Comparison of ENCODE assay signal across 17 cellular contexts in genomic region chr4:139368990-139369389, GRCh38.
DNase-seq lines count a peak whose midpoint lies in the region; ATAC-seq, FAIRE-seq and TF ChIP-seq lines count a peak whose summit lies in the region.
"Had no signal": no experiment of that assay in that cellular context is flagged by ENCODE, and none has a peak within 500 bp of the region (broad histone marks: within the 10 kb centered on the region; RNA-seq: fewer than 3 reads in every experiment).

No MANE protein-coding gene starts in this region.

- H3K4me2 ChIP-seq in OCI-LY7 (ENCODE audit: low read length): no peak overlapping the region

- H3K79me2 ChIP-seq in OCI-LY7 (ENCODE audit: insufficient read depth, low read depth, low read length): peaks cover 8% of the 10 kb centered on the region; the same call in 1 of the 2 replicates

- H3K9me2 ChIP-seq in OCI-LY7 (ENCODE audit: insufficient read depth, low read length): no peaks in the 10 kb centered on the region

- H3K4me1 ChIP-seq in OCI-LY7 (ENCODE audit: insufficient read depth, low read length, poor library complexity, severe bottlenecking) (no peaks in the 10 kb centered on the region), pancreas (peaks cover 0 to 10% (median 10%) of the 10 kb centered on the region in 3 donors), thyroid gland (peaks cover 0 to 3% of the 10 kb centered on the region in 2 donors)
- H3K4me1 ChIP-seq: right lobe of liver had no signal

- peak; percentile 39 for FAIRE-seq in pancreas (lab: Jason Lieb, UNC)

- no peaks in the 10 kb centered on the region for H4K20me1 ChIP-seq in OCI-LY7 (ENCODE audit: insufficient read depth, low read length)

- H2AFZ ChIP-seq in OCI-LY7 (ENCODE audit: low read length): no peak overlapping the region
- H2AFZ ChIP-seq: GM23248 had no signal

- 21 to 22% methylated on average over 1 of the region's 1 CpG for WGBS in pancreas, 2 donors
- 91 to 94% methylated on average over 1 of the region's 1 CpG for WGBS in thyroid gland, 2 donors

- TF ChIP-seq POLR2A in thyroid gland (IDR thresholded peaks at IDR 0.05): no peak

- CTCF ChIA-PET in OCI-LY7 (lab: Charles Lee; ENCODE audit: unreplicated experiment): no interaction called here

- in situ Hi-C loops in GM13976 (cut with MboI; ENCODE audit: low sequenced_read_pairs, unreplicated experiment): no loop called here

- ATAC-seq in pancreas: peak; percentile 83 to 91 (median 88)
- ATAC-seq: left ventricle myocardium superior had no signal

- DNase-seq in NCI-H146 (lab: John Stamatoyannopoulos, UW) (peak; percentile 58), OCI-LY7 (ENCODE audit: low spot score) (no peak), fibroblast of mammary gland (ENCODE audit: low read depth) (peak; percentile 5), pancreas (no peak), thyroid gland (no peak), Ammon's horn (ENCODE audit: low spot score) (no peak), GM13976 (ENCODE audit: low spot score) (no peak)
- DNase-seq: activated naive CD8-positive, alpha-beta T cell treated with anti-CD3 and anti-CD28 coated beads for 36 hours; erythroblast; GM23248; KG1; left ventricle myocardium superior; right lobe of liver; stimulated activated naive CD4-positive, alpha-beta T cell; T1000; tibial artery had no signal

- H3K27me3 ChIP-seq in pancreas: no peaks in the 10 kb centered on the region
- H3K27me3 ChIP-seq in thyroid gland: no peaks in the 10 kb centered on the region
- H3K27me3 ChIP-seq: neutrophil, right lobe of liver, tibial artery had no signal

- no peak for TF ChIP-seq CTCF in OCI-LY7 (conservative IDR thresholded peaks at IDR 0.05; ENCODE audit: low read length)
- TF ChIP-seq CTCF in fibroblast of mammary gland (conservative IDR thresholded peaks at IDR 0.05; ENCODE audit: control insufficient read depth, insufficient read depth, low read depth, low read length): no peak
- TF ChIP-seq CTCF in pancreas (IDR thresholded peaks at IDR 0.05): no peak
- TF ChIP-seq CTCF in thyroid gland (IDR thresholded peaks at IDR 0.05): no peak
- no peak for TF ChIP-seq CTCF in GM13976 (IDR thresholded peaks at IDR 0.05; ENCODE audit: borderline replicate concordance, control extremely low read depth, extremely low read depth, insufficient read depth, missing control alignments)

- H3K36me3 ChIP-seq in OCI-LY7 (ENCODE audit: insufficient read depth, low read length) (peaks cover 98% of the 10 kb centered on the region), pancreas (peaks cover 0 to 6% (median 0%) of the 10 kb centered on the region in 3 donors), thyroid gland (peaks cover 5 to 6% of the 10 kb centered on the region in 2 donors)
- H3K36me3 ChIP-seq: neutrophil had no signal

- H3K27ac ChIP-seq in OCI-LY7 (ENCODE audit: low read depth, low read length, poor library complexity, severe bottlenecking) (no peak overlapping the region), pancreas (peak overlapping the region in 1 of 4 donors; percentile 20), thyroid gland (no peak overlapping the region)
- H3K27ac ChIP-seq: neutrophil, right lobe of liver, tibial artery had no signal

- H3K9me3 ChIP-seq in OCI-LY7 (ENCODE audit: low read length) (no peaks in the 10 kb centered on the region), pancreas (no peaks in the 10 kb centered on the region), thyroid gland (no peaks in the 10 kb centered on the region)
- H3K9me3 ChIP-seq: neutrophil, right lobe of liver, tibial artery had no signal

- intact Hi-C loops in OCI-LY7 (cut with micrococcal nuclease; ENCODE audit: unreplicated experiment) (no loop called here), pancreas (cut with DNase I) (no loop called here), thyroid gland (cut with DNase I) (no loop called here)

- no peak overlapping the region for H3K4me3 ChIP-seq in OCI-LY7 (ENCODE audit: low read depth, low read length, poor library complexity, severe bottlenecking)
- no peak overlapping the region for H3K4me3 ChIP-seq in fibroblast of mammary gland (ENCODE audit: control insufficient read depth, low read depth, low read length)
- H3K4me3 ChIP-seq in pancreas: no peak overlapping the region
- no peak overlapping the region for H3K4me3 ChIP-seq in thyroid gland (replicated peaks in 1 of 3)
- H3K4me3 ChIP-seq: GM23248, right lobe of liver, tibial artery had no signal

- BruUV-seq in OCI-LY7 (replicated peaks; lab: Mats Ljungman, UMichigan): TSS peak; percentile 9

- POLR2A ChIA-PET in OCI-LY7 (lab: Charles Lee): interaction anchor here (0.7 to 2.5 kb wide), 5 partner anchors 10 to 291 kb away, joined by 3 to 14 read pairs (median 4); no protein-coding TSS in a partner anchor

Comparison
In these comparisons a context has a peak if more than half of its experiments do, and no peak if none do; other contexts are left out.
1. DNase-seq: peak in NCI-H146 (single experiment) and fibroblast of mammary gland (single experiment); none in OCI-LY7 (single experiment), pancreas (0 of 6), thyroid gland (0 of 2), Ammon's horn (single experiment) and GM13976 (single experiment).